ENCODE assay signal across 12 cellular contexts in the genomic region with DNA sequence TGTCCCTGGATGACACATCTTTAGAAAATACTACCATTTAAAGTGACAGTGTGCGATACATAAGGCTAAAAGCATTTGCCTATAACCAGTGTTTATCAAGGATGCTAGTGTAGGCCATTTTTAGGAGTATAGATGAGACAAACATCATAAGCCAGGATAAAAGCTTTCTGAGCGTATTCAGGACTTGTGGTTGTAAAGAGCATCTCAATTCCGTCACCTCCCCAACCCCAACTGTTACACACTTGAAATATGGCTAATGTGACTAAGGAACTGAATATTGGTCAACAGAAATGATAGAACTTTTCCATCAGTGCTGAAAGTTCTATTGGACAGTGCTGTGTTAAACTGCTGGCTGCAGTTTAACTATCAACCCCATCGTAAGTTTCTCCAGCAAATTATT. TPM values are rescaled to one million over a fixed set of nuclear protein-coding genes. Genes with fewer than 3 reads are reported as not detected.
A peak's percentile ranks its signal among the peaks of the same experiment; 100 is the strongest.
DNase-seq lines count a peak whose midpoint lies in the region; ATAC-seq and TF ChIP-seq lines count a peak whose summit lies in the region.
"Had no signal": no experiment of that assay in that cellular context is flagged by ENCODE, and none has a peak within 500 bp of the region (broad histone marks: within the 10 kb centered on the region; RNA-seq: fewer than 3 reads in every experiment).

No MANE protein-coding gene starts in this region.

- H3K9me3 Mint-ChIP-seq in activated CD8-positive, alpha-beta memory T cell treated with anti-CD3 and anti-CD28 coated beads, Interleukin-2, amount 10 ng/mL, durations not matched to agents 7 days and 5 days (ENCODE audit: low read depth), result no peaks in the 10 kb centered on the region
- no peaks in the 10 kb centered on the region for H3K9me3 Mint-ChIP-seq in T-cell
- no peaks in the 10 kb centered on the region for H3K9me3 Mint-ChIP-seq in stimulated activated memory B cell treated with anti-CD40 and anti-IgM and Interleukin-4, amounts not matched to agents 10 μg/mL and 1 μg/mL and 100 μg/mL, for 72 hours

- POLR2A ChIA-PET in T-cell (lab: Charles Lee), result no interaction called here

- no peak overlapping the region for H2AFZ ChIP-seq in hepatocyte

- H3K4me2 ChIP-seq in hepatocyte, result peak overlapping the region; percentile 78

- no peak for TF ChIP-seq CTCF in hepatocyte (IDR thresholded peaks at IDR 0.05; ENCODE audit: poor library complexity)

- CTCF ChIA-PET in activated CD8-positive, alpha-beta memory T cell treated with anti-CD3 and anti-CD28 coated beads, Interleukin-2, amount 10 ng/mL, durations not matched to agents 7 days and 5 days (lab: Charles Lee), result interaction anchor here (1.2 to 1.7 kb wide), 2 partner anchors 323 to 342 kb away, joined by 3 to 12 read pairs; no protein-coding TSS in a partner anchor
- CTCF ChIA-PET in T-cell (lab: Charles Lee), result interaction anchor here in 1 of 2 donors (1.2 to 1.8 kb wide), 2 partner anchors 322 to 345 kb away, joined by 4 to 5 read pairs; no protein-coding TSS in a partner anchor

- peaks cover 51% of the 10 kb centered on the region for H3K36me3 Mint-ChIP-seq in activated CD8-positive, alpha-beta memory T cell treated with anti-CD3 and anti-CD28 coated beads, Interleukin-2, amount 10 ng/mL, durations not matched to agents 7 days and 5 days
- peaks cover 9% of the 10 kb centered on the region for H3K36me3 Mint-ChIP-seq in T-cell
- peaks cover 13% of the 10 kb centered on the region for H3K36me3 Mint-ChIP-seq in stimulated activated memory B cell treated with anti-CD40 and anti-IgM and Interleukin-4, amounts not matched to agents 10 μg/mL and 1 μg/mL and 100 μg/mL, for 72 hours

- WGBS in hepatocyte (ENCODE audit: low lambda C conversion rate, missing lambda C conversion rate), result 94% methylated on average over 4 of the region's 4 CpGs

- peak overlapping the region; percentile 55 for H3K4me3 Mint-ChIP-seq in activated CD8-positive, alpha-beta memory T cell treated with anti-CD3 and anti-CD28 coated beads, Interleukin-2, amount 10 ng/mL, durations not matched to agents 7 days and 5 days
- peak overlapping the region; percentile 39 to 81 (median 79) for H3K4me3 Mint-ChIP-seq in T-cell
- H3K4me3 Mint-ChIP-seq in stimulated activated memory B cell treated with anti-CD40 and anti-IgM and Interleukin-4, amounts not matched to agents 10 μg/mL and 1 μg/mL and 100 μg/mL, for 72 hours, result peak overlapping the region; percentile 18

- peaks cover 93% of the 10 kb centered on the region for H3K79me2 ChIP-seq in hepatocyte

- H3K27ac ChIP-seq in hepatocyte, result no peak overlapping the region

- H3K27me3 ChIP-seq in hepatocyte, result no peaks in the 10 kb centered on the region

- no peaks in the 10 kb centered on the region for H3K27me3 Mint-ChIP-seq in activated CD8-positive, alpha-beta memory T cell treated with anti-CD3 and anti-CD28 coated beads, Interleukin-2, amount 10 ng/mL, durations not matched to agents 7 days and 5 days
- H3K27me3 Mint-ChIP-seq in T-cell, result no peaks in the 10 kb centered on the region
- H3K27me3 Mint-ChIP-seq in stimulated activated memory B cell treated with anti-CD40 and anti-IgM and Interleukin-4, amounts not matched to agents 10 μg/mL and 1 μg/mL and 100 μg/mL, for 72 hours, result no peaks in the 10 kb centered on the region

- no peaks in the 10 kb centered on the region for H3K9me3 ChIP-seq in hepatocyte (ENCODE audit: low read depth)

- peaks cover 50% of the 10 kb centered on the region for H3K4me1 Mint-ChIP-seq in activated CD8-positive, alpha-beta memory T cell treated with anti-CD3 and anti-CD28 coated beads, Interleukin-2, amount 10 ng/mL, durations not matched to agents 7 days and 5 days
- peaks cover 26 to 74% (median 69%) of the 10 kb centered on the region in 3 donors for H3K4me1 Mint-ChIP-seq in T-cell
- peaks cover 40% of the 10 kb centered on the region for H3K4me1 Mint-ChIP-seq in stimulated activated memory B cell treated with anti-CD40 and anti-IgM and Interleukin-4, amounts not matched to agents 10 μg/mL and 1 μg/mL and 100 μg/mL, for 72 hours

- no peak overlapping the region for H3K4me3 ChIP-seq in hepatocyte

- peaks cover 23% of the 10 kb centered on the region for H3K4me1 ChIP-seq in hepatocyte (ENCODE audit: insufficient read depth)

- peaks cover 40% of the 10 kb centered on the region for H4K20me1 ChIP-seq in hepatocyte (ENCODE audit: insufficient read depth, poor library complexity, severe bottlenecking)

- ATAC-seq in activated CD8-positive, alpha-beta memory T cell treated with anti-CD3 and anti-CD28 coated beads, Interleukin-2, amount 10 ng/mL, durations not matched to agents 7 days and 5 days, result no peak
- no peak for ATAC-seq in T-cell (replicated peaks in 1 of 4)
- no peak for ATAC-seq in stimulated activated memory B cell treated with anti-CD40 and anti-IgM and Interleukin-4, amounts not matched to agents 10 μg/mL and 1 μg/mL and 100 μg/mL, for 72 hours
- ATAC-seq in GM19467 (IDR thresholded peaks at IDR 0.05; ENCODE audit: unreplicated experiment), result no peak
- no peak for ATAC-seq in GM18505 (IDR thresholded peaks at IDR 0.05; ENCODE audit: unreplicated experiment)

- no peak for TF ChIP-seq POLR2A in GM18505 (IDR thresholded peaks at IDR 0.05; ENCODE audit: borderline replicate concordance, extremely low read depth, insufficient read depth, insufficient read length)

- peak overlapping the region; percentile 13 for H3K27ac Mint-ChIP-seq in activated CD8-positive, alpha-beta memory T cell treated with anti-CD3 and anti-CD28 coated beads, Interleukin-2, amount 10 ng/mL, durations not matched to agents 7 days and 5 days
- H3K27ac Mint-ChIP-seq in T-cell, result no peak overlapping the region
- H3K27ac Mint-ChIP-seq in stimulated activated memory B cell treated with anti-CD40 and anti-IgM and Interleukin-4, amounts not matched to agents 10 μg/mL and 1 μg/mL and 100 μg/mL, for 72 hours, result no peak overlapping the region

- no peaks in the 10 kb centered on the region for H3K9me2 ChIP-seq in hepatocyte (replicated peaks; ENCODE audit: insufficient read depth)

- no peaks in the 10 kb centered on the region for H3K36me3 ChIP-seq in hepatocyte (replicated peaks; ENCODE audit: insufficient read depth, low read depth)

- DNase-seq in activated CD8-positive, alpha-beta memory T cell treated with anti-CD3 and anti-CD28 coated beads, Interleukin-2, amount 10 ng/mL, durations not matched to agents 7 days and 5 days, result no peak
- DNase-seq in activated CD8-positive, alpha-beta memory T cell treated with anti-CD3 and anti-CD28 coated beads, Interleukin-2, amount 50 U/mL, for 48 hours, result no peak
- DNase-seq in T-cell, result no peak
- no peak for DNase-seq in hepatocyte (ENCODE audit: low spot score)
- DNase-seq in NCI-H1694 (lab: John Stamatoyannopoulos, UW), result no peak
- DNase-seq: activated gamma-delta T cell treated with Interleukin-2 at 50 U/mL for 16 hours; erythroblast; NCI-H2171 treated with DMSO at 0.1 percent for 48 hours; stimulated activated CD4-positive, alpha-beta T cell treated with anti-CD3 and anti-CD28 coated beads, Interleukin-2, amount 100 ng/mL, for 48 hours had no signal

RNA-seq across cellular contexts. Expression of a gene that starts 4.5 kb away (rescaled TPM):
- 10 to 100 TPM; 35.2 to 45.3 TPM for total RNA-seq in activated CD8-positive, alpha-beta memory T cell treated with anti-CD3 and anti-CD28 coated beads, Interleukin-2, amount 10 ng/mL, durations not matched to agents 7 days and 5 days
- total RNA-seq in T-cell (10 to 100 TPM; 13.7 to 35.7 (median 31.1) TPM), hepatocyte (28.6 and 33.0 TPM in 2 replicates)
- polyA plus RNA-seq in hepatocyte, result 5.6 and 6.5 TPM in 2 replicates

Comparison
In these comparisons a context has a peak if more than half of its experiments do, and no peak if none do; other contexts are left out.
1. H3K4me3 Mint-ChIP-seq: peak in every context shown above with its lines; median percentile 79 in T-cell; 55 in activated CD8-positive, alpha-beta memory T cell treated with anti-CD3 and anti-CD28 coated beads, Interleukin-2, amount 10 ng/mL, durations not matched to agents 7 days and 5 days; 18 in stimulated activated memory B cell treated with anti-CD40 and anti-IgM and Interleukin-4, amounts not matched to agents 10 μg/mL and 1 μg/mL and 100 μg/mL, for 72 hours.